ENCODE assay signal across 8 cellular contexts in genomic region chr12:113334786-113335539, GRCh38.
DNase-seq lines count a peak whose midpoint lies in the region; ATAC-seq and FAIRE-seq lines count a peak whose summit lies in the region.

TSS of gene SLC8B1 (minus strand) at chr12:113335109. CDS start at chr12:113332878, 2,231 bp downstream.

- peak; percentile 96 for ATAC-seq in HG02973 (IDR thresholded peaks at IDR 0.05; ENCODE audit: unreplicated experiment)

- FAIRE-seq in GM18507 (lab: Jason Lieb, UNC) = peak; percentile 73

- DNase-seq in 8988T (peak; percentile 84), GM18507 (ENCODE audit: extremely low spot score, insufficient read length, low read depth) (peak; percentile 89), NCI-H2196 treated with DMSO at 0.1 percent for 48 hours (lab: John Stamatoyannopoulos, UW; ENCODE audit: unreplicated experiment) (peak; percentile 66), iris pigment epithelial cell (ENCODE audit: low read depth) (peak; percentile 70)
- DNase-seq in activated CD4-positive, CD25-positive, alpha-beta regulatory T cell treated with anti-CD3 and anti-CD28 coated beads, Interleukin-2, amount 50 U/mL, for 16 hours (ENCODE audit: low read depth, low spot score) = peak; percentile 79
- peak; percentile 73 for DNase-seq in central memory CD4-positive, alpha-beta T cell
- DNase-seq in stimulated activated CD4-positive, alpha-beta T cell treated with anti-CD3 and anti-CD28 coated beads, Interleukin-12 subunit alpha, Interleukin-12 subunit beta, amount 100 ng/mL, for 24 hours (ENCODE audit: low read depth in 2 of 2) = peak; percentile 81

Comparison
In these comparisons a context has a peak if more than half of its experiments do, and no peak if none do; other contexts are left out.
1. Peak in every context shown above with its lines: DNase-seq and ATAC-seq.